ENCODE assay signal across 7 cellular contexts in the genomic region with DNA sequence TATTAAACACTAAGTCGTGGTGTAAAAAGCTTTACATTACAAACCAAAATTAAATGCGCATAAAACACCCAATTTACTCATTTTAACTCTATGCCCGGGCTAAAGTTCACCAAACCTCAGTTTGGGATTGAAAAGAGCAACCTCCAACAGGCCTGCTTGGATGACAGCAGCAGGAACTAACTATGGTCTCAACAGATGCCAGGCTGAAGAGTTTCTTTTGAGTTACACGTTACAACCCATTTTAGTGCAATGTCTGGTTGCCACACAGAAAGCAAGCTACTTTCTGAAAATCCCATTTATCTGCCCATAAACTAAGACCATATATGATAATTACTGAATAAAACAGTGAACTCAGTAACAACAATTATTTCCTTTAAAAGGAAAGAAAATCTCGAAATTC. TPM values are rescaled to one million over a fixed set of nuclear protein-coding genes. Genes with fewer than 3 reads are reported as not detected.
DNase-seq lines count a peak whose midpoint lies in the region; ATAC-seq and TF ChIP-seq lines count a peak whose summit lies in the region.

No MANE protein-coding gene starts in this region.

- H3K36me3 ChIP-seq in HAP-1 (replicated peaks): peaks cover 23% of the 10 kb centered on the region
- H3K36me3 ChIP-seq in Peyer's patch: peaks cover 0 to 6% (median 0%) of the 10 kb centered on the region in 3 donors
- H3K36me3 ChIP-seq in gastroesophageal sphincter: peaks cover 0 to 6% of the 10 kb centered on the region in 2 donors

- 20 to 45% methylated on average over 3 to 5 of the region's 5 CpGs for WGBS in gastroesophageal sphincter (ENCODE audit: low coverage in 1 of 2), 2 donors

- TF ChIP-seq POLR2A in Peyer's patch (IDR thresholded peaks at IDR 0.05) (no peak), gastroesophageal sphincter (IDR thresholded peaks at IDR 0.05) (no peak)

- no peak for TF ChIP-seq CTCF in Peyer's patch (IDR thresholded peaks at IDR 0.05)
- TF ChIP-seq CTCF in gastroesophageal sphincter (IDR thresholded peaks at IDR 0.05): no peak

- H3K4me3 ChIP-seq in HAP-1 (peak overlapping the region; percentile 64), Peyer's patch (peak overlapping the region; percentile 68 to 91 (median 81)), gastroesophageal sphincter (peak overlapping the region; percentile 82 to 96), skeletal muscle cell (ENCODE audit: low read depth, low read length) (peak overlapping the region; percentile 82)

- H3K9me3 ChIP-seq in HAP-1 (no peaks in the 10 kb centered on the region), Peyer's patch (no peaks in the 10 kb centered on the region), gastroesophageal sphincter (no peaks in the 10 kb centered on the region)

- in situ Hi-C loops in HAP-1 (cut with MboI; ENCODE audit: low sequenced_read_pairs): no loop called here

- no peak for TF ChIP-seq EP300 in gastroesophageal sphincter (IDR thresholded peaks at IDR 0.05)

- ATAC-seq in gastroesophageal sphincter: no peak

- H3K27me3 ChIP-seq in HAP-1 (ENCODE audit: low read depth) (no peaks in the 10 kb centered on the region), Peyer's patch (no peaks in the 10 kb centered on the region), gastroesophageal sphincter (no peaks in the 10 kb centered on the region)

- H3K4me1 ChIP-seq in HAP-1: peaks cover 41% of the 10 kb centered on the region
- H3K4me1 ChIP-seq in Peyer's patch: peaks cover 0 to 27% (median 0%) of the 10 kb centered on the region in 4 donors
- peaks cover 0 to 44% (median 4%) of the 10 kb centered on the region in 3 donors for H3K4me1 ChIP-seq in gastroesophageal sphincter

- DNase-seq in HAP-1 (ENCODE audit: low spot score in 2 of 2) (peak in 1 of 2 experiments; percentile 9), Peyer's patch (no peak), skeletal muscle cell (ENCODE audit: low read depth) (no peak), NCI-H1930 (lab: John Stamatoyannopoulos, UW) (no peak), HuH-7.5 (ENCODE audit: low spot score) (no peak)
- DNase-seq in activated CD8-positive, alpha-beta memory T cell treated with anti-CD3 and anti-CD28 coated beads, Interleukin-2, amount 50 U/mL, for 48 hours: no peak

- H3K27ac ChIP-seq in Peyer's patch (peak overlapping the region in 1 of 4 donors; percentile 91), gastroesophageal sphincter (peak overlapping the region in 2 of 4 donors; percentile 90 to 95)

RNA-seq across cellular contexts. Expression of gene SATB1, which starts 2.2 kb away (rescaled TPM):
- total RNA-seq in Peyer's patch (100 to 1,000 TPM in 1 of 4 donors, 10 to 100 TPM in 3; 46.6 to 101 (median 63.2) TPM), gastroesophageal sphincter (10 to 100 TPM; 41.5 to 61.2 (median 48.7) TPM)
